ENCODE assay signal across 14 cellular contexts in the genomic region with DNA sequence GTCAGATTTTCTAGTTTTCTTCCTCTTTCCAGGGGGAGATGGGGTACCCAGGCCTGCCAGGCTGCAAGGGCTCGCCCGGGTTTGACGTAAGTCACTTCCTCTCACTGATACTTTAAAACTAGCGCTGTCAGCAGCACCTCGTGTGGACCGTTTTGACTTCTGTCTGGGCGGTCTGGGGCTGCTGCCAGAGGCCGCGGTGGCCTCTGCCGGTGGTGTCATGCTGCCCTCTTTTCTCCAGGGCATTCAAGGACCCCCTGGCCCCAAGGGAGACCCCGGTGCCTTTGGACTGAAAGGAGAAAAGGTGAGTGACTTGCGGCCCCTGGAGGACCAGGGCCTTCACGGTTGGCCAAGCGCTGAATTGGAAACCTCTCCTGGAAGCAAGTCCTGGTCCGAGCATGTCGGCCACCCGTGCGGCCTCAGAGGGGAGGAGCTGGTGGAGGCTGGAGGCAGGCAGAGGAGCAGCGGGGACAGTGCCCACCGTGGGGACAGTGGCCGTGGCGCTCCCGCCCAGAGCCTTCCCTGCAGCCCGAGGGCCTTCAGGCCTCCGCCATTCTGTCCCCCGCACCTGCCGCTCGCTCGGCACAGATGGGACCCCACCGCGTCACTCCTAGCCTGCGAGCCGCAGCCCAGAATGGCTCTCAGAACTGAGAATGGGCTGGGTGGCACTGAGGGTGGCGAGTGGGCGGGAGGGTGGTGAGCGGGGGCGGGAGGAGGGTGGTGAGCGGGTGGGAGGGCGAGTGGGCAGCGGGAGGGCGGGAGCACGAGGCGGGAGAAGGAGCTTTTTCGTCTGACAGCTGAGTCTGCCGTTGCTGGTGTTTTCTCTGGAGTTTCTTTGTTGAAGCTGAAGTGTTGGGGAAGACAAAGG. TPM values are rescaled to one million over a fixed set of nuclear protein-coding genes. Genes with fewer than 3 reads are reported as not detected.
DNase-seq lines count a peak whose midpoint lies in the region; ATAC-seq and TF ChIP-seq lines count a peak whose summit lies in the region.
"Had no signal": no experiment of that assay in that cellular context is flagged by ENCODE, and none has a peak within 500 bp of the region (broad histone marks: within the 10 kb centered on the region; RNA-seq: fewer than 3 reads in every experiment).

No MANE protein-coding gene starts in this region.

- H3K27me3 ChIP-seq in dorsolateral prefrontal cortex (no peaks in the 10 kb centered on the region), muscle layer of colon (ENCODE audit: control insufficient read depth in 1 of 2, insufficient read depth in 2 of 2, low read length in 2 of 2) (no peaks in the 10 kb centered on the region), uterus (no peaks in the 10 kb centered on the region)

- intact Hi-C loops in Right ventricle myocardium inferior (cut with DNase I) (no loop called here), cardiac septum (cut with DNase I) (loop anchor here (10.0 kb wide), 1 partner anchor 134 kb away; no protein-coding TSS in a partner anchor), dorsolateral prefrontal cortex (cut with DNase I) (no loop called here), uterus (cut with DNase I; ENCODE audit: low total_unique reads) (no loop called here)

- H3K9ac ChIP-seq in muscle layer of colon (ENCODE audit: low read length): no peak overlapping the region
- H3K9ac ChIP-seq: KMS-11, SK-N-SH had no signal

- peak; percentile 67 for DNase-seq in Right ventricle myocardium inferior (ENCODE audit: missing footprints)
- no peak for DNase-seq in cardiac septum (ENCODE audit: low spot score)
- DNase-seq in dorsolateral prefrontal cortex: peak in 8 of 10 donors; percentile 1 to 44 (median 21)
- peak; percentile 17 to 24 for DNase-seq in uterus
- DNase-seq in LoVo (ENCODE audit: low spot score): no peak
- DNase-seq: C1 segment of cervical spinal cord, NCI-H1930, NCI-H82, SK-N-SH had no signal

- TF ChIP-seq CTCF in dorsolateral prefrontal cortex (IDR thresholded peaks at IDR 0.05 in 54 of 56, conservative IDR thresholded peaks at IDR 0.05 in 2 of 56; ENCODE audit: low read depth in 1 of 56, partially characterized antibody in 56 of 56): no peak
- no peak for TF ChIP-seq CTCF in uterus (IDR thresholded peaks at IDR 0.05)

- peaks cover 74% of the 10 kb centered on the region for H3K4me1 ChIP-seq in muscle layer of colon (ENCODE audit: insufficient read depth, low read length)
- H3K4me1 ChIP-seq in uterus: no peaks in the 10 kb centered on the region

- peaks cover 85% of the 10 kb centered on the region for H3K36me3 ChIP-seq in muscle layer of colon (ENCODE audit: insufficient read depth, low read length)
- no peaks in the 10 kb centered on the region for H3K36me3 ChIP-seq in uterus

- ATAC-seq in Right ventricle myocardium inferior (no peak), HG02798 (IDR thresholded peaks at IDR 0.05; ENCODE audit: poor library complexity, unreplicated experiment) (no peak), HG03025 (IDR thresholded peaks at IDR 0.05; ENCODE audit: low FRiP score, unreplicated experiment) (no peak)

- H3K27ac ChIP-seq in dorsolateral prefrontal cortex (no peak overlapping the region), muscle layer of colon (ENCODE audit: low read depth, low read length) (peak overlapping the region; percentile 48), uterus (peak overlapping the region; percentile 77 to 78)
- H3K27ac ChIP-seq: KMS-11, VCaP had no signal

- no peak for TF ChIP-seq POLR2A in uterus (IDR thresholded peaks at IDR 0.05)

- H3K4me3 ChIP-seq in dorsolateral prefrontal cortex: no peak overlapping the region
- H3K4me3 ChIP-seq in muscle layer of colon (ENCODE audit: low read depth in 1 of 2, low read length in 2 of 2): no peak overlapping the region
- H3K4me3 ChIP-seq in uterus: no peak overlapping the region

- H3K9me3 ChIP-seq in muscle layer of colon (ENCODE audit: low read length) (no peaks in the 10 kb centered on the region), uterus (no peaks in the 10 kb centered on the region)
- H3K9me3 ChIP-seq: SK-N-SH had no signal

RNA-seq across cellular contexts. Expression of gene COL6A1, which starts 9.4 kb away (rescaled TPM):
- total RNA-seq in Right ventricle myocardium inferior (228 TPM), cardiac septum (140 TPM), dorsolateral prefrontal cortex (100 to 1,000 TPM in 9 of 120 experiments, 10 to 100 TPM in 111; 33.4 to 128 (median 64.7) TPM), uterus (1,000 to 10,000 TPM in 1 of 4 donors, 100 to 1,000 TPM in 3; 621 to 1,160 (median 804) TPM)

Comparison
In these comparisons a context has a peak if more than half of its experiments do, and no peak if none do; other contexts are left out.
1. DNase-seq: peak in Right ventricle myocardium inferior (single experiment), dorsolateral prefrontal cortex (8 of 10) and uterus (2 of 2); none in cardiac septum (single experiment) and LoVo (single experiment).
2. H3K27ac ChIP-seq: peak in muscle layer of colon (single experiment) and uterus (2 of 2); none in dorsolateral prefrontal cortex (0 of 59).